8 cellular contexts compared by ENCODE assay signal in genomic region chr12:4648499-4649357, GRCh38.
DNase-seq lines count a peak whose midpoint lies in the region; ATAC-seq and TF ChIP-seq lines count a peak whose summit lies in the region.

Gene AKAP3, minus strand, starts transcription at chr12:4649051. Its CDS starts 10,855 bp downstream, at chr12:4638196.
Gene NDUFA9, plus strand, starts transcription at chr12:4649114. Its CDS starts 13 bp downstream, at chr12:4649127.

- peak within 1 kb of the TSS; percentile 73 for H3K4me3 ChIP-seq in astrocyte of the spinal cord (ENCODE audit: low read depth, low read length)

- TF ChIP-seq CTCF in GM13977 (IDR thresholded peaks at IDR 0.05; ENCODE audit: extremely low read depth, insufficient read depth, missing control alignments) (no peak), astrocyte of the spinal cord (IDR thresholded peaks at IDR 0.05; ENCODE audit: low read depth, low read length) (no peak)

- peak; percentile 74 for ATAC-seq in HG02870 (IDR thresholded peaks at IDR 0.05; ENCODE audit: unreplicated experiment)

- in situ Hi-C loops in GM13977 (cut with MboI; ENCODE audit: low pct_unique_long_range_greater_than_20kb, low sequenced_read_pairs, unreplicated experiment) (no loop called here), astrocyte of the spinal cord (cut with HindIII; ENCODE audit: low sequenced_read_pairs) (no loop called here)

- DNase-seq in GM13977 (ENCODE audit: low spot score) = peak; percentile 62
- peak; percentile 67 to 68 for DNase-seq in NCI-H187 (lab: John Stamatoyannopoulos, UW)
- peak; percentile 84 for DNase-seq in T1000 (lab: John Stamatoyannopoulos, UW)
- peak; percentile 89 for DNase-seq in astrocyte of the spinal cord (ENCODE audit: low read depth, low spot score)
- DNase-seq in hypothalamus (lab: John Stamatoyannopoulos, UW) = peak; percentile 40 to 94 (median 75)
- peak; percentile 93 for DNase-seq in retina
- no peak for DNase-seq in GOT3 (lab: John Stamatoyannopoulos, UW)
